In the genomic region with DNA sequence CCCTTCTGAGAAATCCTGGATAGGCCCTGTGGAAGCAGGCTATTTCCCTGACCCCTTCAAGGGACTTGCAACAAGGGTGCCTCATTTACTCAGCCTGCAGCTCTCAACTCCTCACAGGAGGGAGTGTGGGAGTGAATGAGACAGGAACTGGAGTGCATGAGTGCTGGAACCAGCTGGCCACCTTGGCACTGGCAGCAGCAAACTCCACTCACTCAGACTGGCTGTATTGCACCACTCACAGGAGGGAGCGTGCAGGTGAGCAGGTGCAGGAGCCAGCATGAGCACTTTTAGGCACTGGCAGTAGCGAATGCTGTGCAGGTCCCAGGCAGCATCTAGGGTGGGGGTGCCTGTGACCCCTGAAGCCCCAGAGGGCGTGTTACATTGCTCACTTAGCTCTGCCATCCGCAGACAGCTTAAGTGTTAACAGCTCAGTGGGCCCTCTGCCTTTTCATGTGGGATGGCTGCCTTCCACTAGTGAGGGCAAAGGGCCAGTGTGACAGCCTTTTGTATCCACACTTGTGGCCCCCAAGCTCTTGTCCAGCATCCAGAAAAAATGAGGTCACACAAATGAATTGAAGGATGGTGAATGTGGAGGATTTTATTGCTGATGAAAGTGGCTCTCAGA, we compare ENCODE assay signal across 21 cellular contexts. TPM values are rescaled to one million over a fixed set of nuclear protein-coding genes. Genes with fewer than 3 reads are reported as not detected.
DNase-seq lines count a peak whose midpoint lies in the region.
"Had no signal": no experiment of that assay in that cellular context is flagged by ENCODE, and none has a peak within 500 bp of the region (broad histone marks: within the 10 kb centered on the region; RNA-seq: fewer than 3 reads in every experiment).

No MANE protein-coding gene starts in this region.

- DNase-seq in NCI-H1092 treated with DMSO at 0.1 percent for 48 hours (lab: John Stamatoyannopoulos, UW) (peak; percentile 16), NCI-H1092 (lab: John Stamatoyannopoulos, UW) (no peak), NCI-H2171 (lab: John Stamatoyannopoulos, UW) (peak; percentile 11), cerebellum (ENCODE audit: low spot score) (peak; percentile 87), pons (ENCODE audit: low spot score) (peak; percentile 26), foreskin melanocyte (no peak), SK-N-DZ (ENCODE audit: low spot score) (no peak), OCI-M1 (lab: John Stamatoyannopoulos, UW) (no peak)
- DNase-seq: 8988T; activated CD4-positive, alpha-beta T cell treated with anti-CD3 and anti-CD28 coated beads, Interleukin-2, amount 50 U/mL, for 4 hours; activated CD8-positive, alpha-beta memory T cell treated with anti-CD3 and anti-CD28 coated beads, Interleukin-2, amount 50 U/mL, for 48 hours; activated effector memory CD4-positive, alpha-beta T cell treated with Interleukin-2 at 50 U/mL for 16 hours; EL; IMR-90; left colon; naive thymus-derived CD8-positive, alpha-beta T cell; NCI-H1694; NCI-H510A treated with DMSO at 0.1 percent for 48 hours; ovary; SK-N-SH; upper lobe of left lung had no signal

RNA-seq across cellular contexts. Expression of a gene that starts 11.0 kb away (rescaled TPM):
- total RNA-seq in cerebellum = 33.4 TPM
- 118 and 122 TPM in 2 replicates for polyA plus RNA-seq in SK-N-DZ (2014; cell fraction: cytosol; rRNA removed)
- polyA plus RNA-seq in SK-N-DZ (2014; cell fraction: nucleus; rRNA removed) = 70.8 and 109 TPM in 2 replicates

RNA-seq across cellular contexts. Expression of a gene that starts 59.2 kb away (rescaled TPM):
- total RNA-seq in cerebellum = 50.4 TPM
- 55.0 and 89.1 TPM in 2 replicates for polyA plus RNA-seq in SK-N-DZ (2014; cell fraction: cytosol; rRNA removed)
- 533 and 693 TPM in 2 replicates for polyA plus RNA-seq in SK-N-DZ (2014; cell fraction: nucleus; rRNA removed)

RNA-seq across cellular contexts. Expression of a gene that starts 59.3 kb away (rescaled TPM):
- total RNA-seq in cerebellum = 5.6 TPM
- 19.1 and 20.3 TPM in 2 replicates for polyA plus RNA-seq in SK-N-DZ (2014; cell fraction: cytosol; rRNA removed)
- 7.3 and 15.7 TPM in 2 replicates for polyA plus RNA-seq in SK-N-DZ (2014; cell fraction: nucleus; rRNA removed)

Comparison
In these comparisons a context has a peak if more than half of its experiments do, and no peak if none do; other contexts are left out.
1. DNase-seq: peak in NCI-H1092 treated with DMSO at 0.1 percent for 48 hours (single experiment), NCI-H2171 (single experiment), cerebellum (single experiment) and pons (single experiment); none in NCI-H1092 (single experiment), foreskin melanocyte (single experiment), SK-N-DZ (single experiment) and OCI-M1 (single experiment).